Comparison of ENCODE assay signal across 22 cellular contexts in genomic region chr2:182745061-182745460, GRCh38.
"Had no signal": no experiment of that assay in that cellular context is flagged by ENCODE, and none has a peak within 500 bp of the region (broad histone marks: within the 10 kb centered on the region; RNA-seq: fewer than 3 reads in every experiment).

No MANE protein-coding gene starts in this region.

- H3K4me3 ChIP-seq: left ventricle myocardium inferior, neural progenitor cell, right atrium auricular region, right lobe of liver, suprapubic skin, thoracic aorta, tibial artery, uterus had no signal

- ATAC-seq: left colon; naive thymus-derived CD8-positive, alpha-beta T cell; right lobe of liver had no signal

- H2AFZ ChIP-seq: neural progenitor cell, parathyroid adenoma had no signal

- H3K9me3 ChIP-seq: neutrophil, right atrium auricular region, right lobe of liver, suprapubic skin, thoracic aorta, tibial artery, uterus had no signal

- H3K36me3 ChIP-seq: neutrophil, uterus had no signal

- DNase-seq: hypothalamus; immature natural killer cell; kidney; left colon; left ventricle myocardium inferior; naive thymus-derived CD8-positive, alpha-beta T cell; occipital lobe; right lobe of liver; stimulated activated CD4-positive, alpha-beta T cell treated with anti-CD3 and anti-CD28 coated beads, Interleukin-12 subunit alpha, Interleukin-12 subunit beta, amount 100 ng/mL, for 4 hours; stimulated activated CD4-positive, alpha-beta T cell treated with anti-CD3 and anti-CD28 coated beads, Interleukin-15, amount 100 ng/mL, for 24 hours; stimulated activated CD4-positive, alpha-beta T cell treated with anti-CD3 and anti-CD28 coated beads, Interleukin-2, amount 100 ng/mL, for 24 hours; stimulated activated CD4-positive, alpha-beta T cell treated with anti-CD3 and anti-CD28 coated beads, Interleukin-4, amount 100 ng/mL, for 1 hour; stimulated activated naive CD4-positive, alpha-beta T cell; tibial artery; uterus had no signal

- H3K4me2 ChIP-seq: neural progenitor cell had no signal

- H3K27ac ChIP-seq: left ventricle myocardium inferior, neural progenitor cell, neutrophil, parathyroid adenoma, right atrium auricular region, right lobe of liver, suprapubic skin, thoracic aorta, tibial artery, uterus had no signal

- H3K27me3 ChIP-seq: neural progenitor cell, neutrophil, right atrium auricular region, right lobe of liver, suprapubic skin, tibial artery, uterus had no signal

- H3K4me1 ChIP-seq: neural progenitor cell, parathyroid adenoma, right atrium auricular region, right lobe of liver, suprapubic skin, tibial artery, uterus had no signal

- FAIRE-seq: islet of Langerhans, kidney had no signal

- H3K9ac ChIP-seq: neural progenitor cell, parathyroid adenoma had no signal

- H3K79me2 ChIP-seq: parathyroid adenoma had no signal
